30 cellular contexts compared by ENCODE assay signal in genomic region chr12:65331456-65331855, GRCh38. TPM values are rescaled to one million over a fixed set of nuclear protein-coding genes. Genes with fewer than 3 reads are reported as not detected.
"Had no signal": no experiment of that assay in that cellular context is flagged by ENCODE, and none has a peak within 500 bp of the region (broad histone marks: within the 10 kb centered on the region; RNA-seq: fewer than 3 reads in every experiment).

No MANE protein-coding gene starts in this region.

- H3K9me3 ChIP-seq: ascending aorta, breast epithelium, colonic mucosa, esophagus squamous epithelium, gastroesophageal sphincter, heart right ventricle had no signal

- H3K36me3 ChIP-seq: breast epithelium, colonic mucosa, esophagus squamous epithelium had no signal

- H3K27me3 ChIP-seq: ascending aorta, breast epithelium, cardiac muscle cell, colonic mucosa, esophagus squamous epithelium, gastroesophageal sphincter, heart right ventricle had no signal

- H3K4me1 ChIP-seq: breast epithelium, colonic mucosa had no signal

- ATAC-seq: activated CD4-positive, CD25-positive, alpha-beta regulatory T cell treated with anti-CD3 and anti-CD28 coated beads, Interleukin-2, amount 50 U/mL, for 24 hours; activated CD8-positive, alpha-beta memory T cell treated with anti-CD3 and anti-CD28 coated beads, Interleukin-2, amount 10 ng/mL, durations not matched to agents 7 days and 5 days; activated CD8-positive, alpha-beta T cell treated with anti-CD3 and anti-CD28 coated beads, Interleukin-2, amount 10 ng/mL, durations not matched to agents 7 days and 5 days; activated naive CD4-positive, alpha-beta T cell treated with anti-CD3 and anti-CD28 coated beads, Interleukin-2, amount 50 U/mL, for 72 hours; gastroesophageal sphincter; heart right ventricle had no signal

- H3K4me3 ChIP-seq: ascending aorta, breast epithelium, cardiac muscle cell, colonic mucosa, esophagus squamous epithelium, gastroesophageal sphincter, heart right ventricle had no signal

- H3K27ac ChIP-seq: ascending aorta, breast epithelium, cardiac muscle cell, colonic mucosa, epithelial cell of prostate, esophagus squamous epithelium, gastroesophageal sphincter, heart right ventricle, VCaP had no signal

- DNase-seq: activated B cell treated with CpG ODN at 0.5 μM for 24 hours; activated CD4-positive, alpha-beta T cell treated with anti-CD3 and anti-CD28 coated beads for 48 hours; activated CD4-positive, alpha-beta T cell treated with anti-CD3 and anti-CD28 coated beads, Interleukin-2, amount 50 U/mL, for 1 hour; activated CD4-positive, alpha-beta T cell treated with anti-CD3 and anti-CD28 coated beads, Interleukin-2, amount 50 U/mL, for 48 hours; activated CD8-positive, alpha-beta memory T cell treated with anti-CD3 and anti-CD28 coated beads, Interleukin-2, amount 10 ng/mL, durations not matched to agents 7 days and 5 days; activated CD8-positive, alpha-beta memory T cell treated with anti-CD3 and anti-CD28 coated beads, Interleukin-2, amount 50 U/mL, for 4 hours; activated CD8-positive, alpha-beta T cell treated with anti-CD3 and anti-CD28 coated beads, Interleukin-2, amount 10 ng/mL, durations not matched to agents 7 days and 5 days; activated effector memory CD4-positive, alpha-beta T cell treated with anti-CD3 and anti-CD28 coated beads, Interleukin-2, amount 50 U/mL, for 16 hours; activated naive CD4-positive, alpha-beta T cell treated with anti-CD3 and anti-CD28 coated beads, Interleukin-2, amount 10 ng/mL, durations not matched to agents 7 days and 5 days; activated naive CD8-positive, alpha-beta T cell treated with anti-CD3 and anti-CD28 coated beads, Interleukin-2, amount 10 ng/mL, durations not matched to agents 7 days and 5 days; activated T-cell treated with anti-CD3 and anti-CD28 coated beads, Interleukin-2, amount 50 U/mL, for 1 hour; activated T-cell treated with anti-CD3 and anti-CD28 coated beads, Interleukin-2, amount 50 U/mL, for 48 hours; central memory CD4-positive, alpha-beta T cell; cerebellar nuclear complex; colonic mucosa; effector CD8-positive, alpha-beta T cell; esophagus squamous epithelium; foreskin melanocyte; heart right ventricle; T-helper 2 cell had no signal

RNA-seq across cellular contexts. Expression of gene MSRB3, which starts 53.0 kb away (rescaled TPM):
- total RNA-seq: activated B cell treated with CpG ODN at 0.5 μM for 24 hours; activated CD8-positive, alpha-beta memory T cell treated with anti-CD3 and anti-CD28 coated beads for 36 hours; activated CD8-positive, alpha-beta memory T cell treated with anti-CD3 and anti-CD28 coated beads, Interleukin-2, amount 10 ng/mL, durations not matched to agents 7 days and 5 days; activated CD8-positive, alpha-beta T cell treated with anti-CD3 and anti-CD28 coated beads, Interleukin-2, amount 10 ng/mL, durations not matched to agents 7 days and 5 days; activated naive CD8-positive, alpha-beta T cell treated with anti-CD3 and anti-CD28 coated beads, Interleukin-2, amount 10 ng/mL, durations not matched to agents 7 days and 5 days; activated T-helper 1 cell treated with anti-CD3 and anti-CD28 coated beads, Interleukin-12 subunit alpha, Interleukin-12 subunit beta, Interleukin-2, Interleukin-4 antibody, amounts not matched to agents 30 ng/mL and 10 ng/mL and 1 ng/mL, durations not matched to agents 14 hours and 24 hours and 36 hours had no signal
